7 cellular contexts compared by ENCODE assay signal in genomic region chr4:38706301-38706700, GRCh38.
"Had no signal": no experiment of that assay in that cellular context is flagged by ENCODE, and none has a peak within 500 bp of the region (broad histone marks: within the 10 kb centered on the region; RNA-seq: fewer than 3 reads in every experiment).

No MANE protein-coding gene starts in this region.

- H3K27ac ChIP-seq: HL-60 had no signal

- H3K36me3 Mint-ChIP-seq: IgD-negative memory B cell had no signal

- H3K9me3 Mint-ChIP-seq: IgD-negative memory B cell had no signal

- DNase-seq: IMR-90, KBM-7, KG1 had no signal

- ATAC-seq: HepG2, K562 had no signal

- H3K4me3 ChIP-seq: K562 had no signal
